ENCODE assay signal across 8 cellular contexts in the genomic region with DNA sequence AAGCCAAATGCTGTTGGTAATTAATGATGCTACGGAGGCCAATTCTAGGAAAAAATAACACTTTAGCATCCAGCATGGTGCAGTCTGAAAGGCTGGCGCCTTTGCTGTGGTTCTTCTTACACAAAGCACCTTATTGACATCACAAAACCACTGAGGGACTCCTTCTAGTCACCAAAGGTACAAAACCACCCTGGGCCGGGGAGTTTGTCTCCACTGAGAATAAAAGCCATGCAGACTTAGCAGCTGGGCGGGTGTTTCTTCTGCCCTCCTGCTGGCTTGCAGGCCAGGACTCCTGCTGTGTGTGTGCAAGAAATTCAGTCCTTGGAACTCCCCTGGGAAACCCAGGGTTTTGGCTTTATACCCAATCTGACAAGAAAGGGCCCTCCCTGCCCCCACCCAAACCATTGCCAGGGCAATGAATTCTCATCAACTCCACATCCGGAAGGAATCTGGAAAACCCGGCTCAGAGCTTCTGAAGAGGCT.
DNase-seq lines count a peak whose midpoint lies in the region; ATAC-seq and TF ChIP-seq lines count a peak whose summit lies in the region.

No MANE protein-coding gene starts in this region.

- H4K20me1 ChIP-seq in GM23338 (replicated peaks; ENCODE audit: insufficient read depth): 0 out of 2 replicates have a peak, but pooled peaks cover 7% of the 10 kb centered on the region

- peak overlapping the region; percentile 60; the same call in 1 of the 2 replicates for H3K27ac ChIP-seq in GM23338 (ENCODE audit: low read depth)
- peak overlapping the region; percentile 16; the same call in 1 of the 2 replicates for H3K27ac ChIP-seq in SK-N-MC

- no peak overlapping the region for H2AFZ ChIP-seq in GM23338

- peaks cover 5% of the 10 kb centered on the region; the same call in 1 of the 2 replicates for H3K36me3 ChIP-seq in GM23338 (ENCODE audit: insufficient read depth)
- no peaks in the 10 kb centered on the region; the same call in 1 of the 2 replicates for H3K36me3 ChIP-seq in SK-N-MC (ENCODE audit: insufficient read depth, low read length)
- peaks cover 71% of the 10 kb centered on the region for H3K36me3 ChIP-seq in skeletal muscle satellite cell (ENCODE audit: insufficient read depth, low read length)

- H3K36me3 Mint-ChIP-seq in GM23338 (ENCODE audit: low read depth): peaks cover 16% of the 10 kb centered on the region; the same call in 2 of the 3 replicates

- H3K4me1 Mint-ChIP-seq in GM23338: peaks cover 7% of the 10 kb centered on the region

- H3K27me3 Mint-ChIP-seq in GM23338 (ENCODE audit: insufficient read depth, low read depth, poor library complexity): no peaks in the 10 kb centered on the region

- H3K9me2 ChIP-seq in GM23338 (ENCODE audit: insufficient read depth): 0 out of 2 replicates have a peak, but pooled peaks cover 4% of the 10 kb centered on the region

- no peaks in the 10 kb centered on the region for H3K79me2 ChIP-seq in GM23338 (replicated peaks; ENCODE audit: insufficient read depth)

- H3K27me3 ChIP-seq in GM23338 (ENCODE audit: insufficient read depth) (no peaks in the 10 kb centered on the region), skeletal muscle satellite cell (ENCODE audit: control insufficient read depth, insufficient read depth, low read length) (no peaks in the 10 kb centered on the region)

- no peaks in the 10 kb centered on the region for H3K9me3 ChIP-seq in SK-N-MC (ENCODE audit: low read depth, low read length)
- H3K9me3 ChIP-seq in skeletal muscle satellite cell (replicated peaks; ENCODE audit: low read length): no peaks in the 10 kb centered on the region

- no peaks in the 10 kb centered on the region for H3F3A ChIP-seq in GM23338 (replicated peaks; ENCODE audit: low read depth)

- DNase-seq in GM23338 (ENCODE audit: low spot score) (peak; percentile 41), SK-N-MC (ENCODE audit: low read depth, low spot score) (peak; percentile 30), fibroblast of pulmonary artery (ENCODE audit: low read depth) (peak; percentile 91), cortex of kidney (lab: John Stamatoyannopoulos, UW) (no peak)
- DNase-seq in stimulated activated CD8-positive, alpha-beta memory T cell treated with anti-CD3 and anti-CD28 coated beads, Interleukin-4, amount 100 ng/mL, for 48 hours: no peak

- H3K27ac Mint-ChIP-seq in GM23338: no peak overlapping the region; the same call in 1 of the 2 replicates

- H3K4me1 ChIP-seq in GM23338 (ENCODE audit: insufficient read depth) (no peaks in the 10 kb centered on the region), skeletal muscle satellite cell (ENCODE audit: control insufficient read depth, insufficient read depth, low read length) (peaks cover 35% of the 10 kb centered on the region)

- H3K9ac ChIP-seq in SK-N-MC (ENCODE audit: insufficient read length) (no peak overlapping the region), skeletal muscle satellite cell (ENCODE audit: low read depth, low read length) (no peak overlapping the region)

- H3K4me2 ChIP-seq in GM23338 (no peak overlapping the region), skeletal muscle satellite cell (ENCODE audit: low read length) (peak overlapping the region; percentile 35)

- H3K4me3 ChIP-seq in GM23338 (no peak overlapping the region), SK-N-MC (peak overlapping the region; percentile 17; the same call in 1 of the 2 replicates), fibroblast of pulmonary artery (replicated peaks; ENCODE audit: low read depth, low read length) (no peak overlapping the region), skeletal muscle satellite cell (ENCODE audit: low read length) (no peak overlapping the region)

- TF ChIP-seq CTCF in GM23338 (conservative IDR thresholded peaks at IDR 0.05; ENCODE audit: low read depth in 2 of 2): no peak
- TF ChIP-seq CTCF in fibroblast of pulmonary artery (IDR thresholded peaks at IDR 0.05; ENCODE audit: low read length, missing control alignments): no peak

- ATAC-seq in GM23338 (peak; percentile 83), HG03025 (IDR thresholded peaks at IDR 0.05; ENCODE audit: low FRiP score, unreplicated experiment) (no peak), SK-N-SH treated with all-trans-retinoic acid at 6 μM for 48 hours (no peak)

- no peaks in the 10 kb centered on the region for H3K9me3 Mint-ChIP-seq in GM23338

- no peak overlapping the region for H3K4me3 Mint-ChIP-seq in GM23338

TF ChIP-seq in GM23338, 12 proteins besides CTCF, POLR2A, EP300 and RAD21 (continues in another document):
- TF ChIP-seq STAT1 (IDR thresholded peaks at IDR 0.05; ENCODE audit: unreplicated experiment) (no peak), POLR2AphosphoS5 (IDR thresholded peaks at IDR 0.05; ENCODE audit: low read depth) (no peak), EZH2 (IDR thresholded peaks at IDR 0.05; ENCODE audit: low read depth, unreplicated experiment) (no peak)

TF ChIP-seq in SK-N-SH treated with all-trans-retinoic acid at 6 μM for 48 hours, 23 proteins besides CTCF, POLR2A, EP300 and RAD21:
- TF ChIP-seq ARNTL (CRISPR knock-in tag; IDR thresholded peaks at IDR 0.05; ENCODE audit: borderline replicate concordance, low read depth) (no peak), BACH2 (CRISPR knock-in tag; IDR thresholded peaks at IDR 0.05; ENCODE audit: borderline replicate concordance) (no peak), TCF4 (CRISPR knock-in tag; IDR thresholded peaks at IDR 0.05; ENCODE audit: borderline replicate concordance) (no peak), ESRRG (CRISPR knock-in tag; IDR thresholded peaks at IDR 0.05) (no peak), PPARA (CRISPR knock-in tag; IDR thresholded peaks at IDR 0.05; ENCODE audit: borderline replicate concordance) (no peak), CSDC2 (CRISPR knock-in tag; IDR thresholded peaks at IDR 0.05) (no peak), TOX (CRISPR knock-in tag; IDR thresholded peaks at IDR 0.05; ENCODE audit: borderline replicate concordance) (no peak), OSR1 (CRISPR knock-in tag; IDR thresholded peaks at IDR 0.05) (no peak), ZNF565 (CRISPR knock-in tag; conservative IDR thresholded peaks at IDR 0.05; ENCODE audit: low read depth) (no peak), SNAI2 (CRISPR knock-in tag; IDR thresholded peaks at IDR 0.05) (no peak), ISL1 (CRISPR knock-in tag; IDR thresholded peaks at IDR 0.05) (no peak), CSRNP3 (CRISPR knock-in tag; IDR thresholded peaks at IDR 0.05) (no peak)
- TF ChIP-seq, protein P1, sequence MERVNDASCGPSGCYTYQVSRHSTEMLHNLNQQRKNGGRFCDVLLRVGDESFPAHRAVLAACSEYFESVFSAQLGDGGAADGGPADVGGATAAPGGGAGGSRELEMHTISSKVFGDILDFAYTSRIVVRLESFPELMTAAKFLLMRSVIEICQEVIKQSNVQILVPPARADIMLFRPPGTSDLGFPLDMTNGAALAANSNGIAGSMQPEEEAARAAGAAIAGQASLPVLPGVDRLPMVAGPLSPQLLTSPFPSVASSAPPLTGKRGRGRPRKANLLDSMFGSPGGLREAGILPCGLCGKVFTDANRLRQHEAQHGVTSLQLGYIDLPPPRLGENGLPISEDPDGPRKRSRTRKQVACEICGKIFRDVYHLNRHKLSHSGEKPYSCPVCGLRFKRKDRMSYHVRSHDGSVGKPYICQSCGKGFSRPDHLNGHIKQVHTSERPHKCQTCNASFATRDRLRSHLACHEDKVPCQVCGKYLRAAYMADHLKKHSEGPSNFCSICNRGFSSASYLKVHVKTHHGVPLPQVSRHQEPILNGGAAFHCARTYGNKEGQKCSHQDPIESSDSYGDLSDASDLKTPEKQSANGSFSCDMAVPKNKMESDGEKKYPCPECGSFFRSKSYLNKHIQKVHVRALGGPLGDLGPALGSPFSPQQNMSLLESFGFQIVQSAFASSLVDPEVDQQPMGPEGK (CRISPR knock-in tag; IDR thresholded peaks at IDR 0.05; ENCODE audit: borderline replicate concordance): no peak

Comparison
In these comparisons a context has a peak if more than half of its experiments do, and no peak if none do; other contexts are left out.
1. DNase-seq: peak in GM23338 (single experiment), SK-N-MC (single experiment) and fibroblast of pulmonary artery (single experiment); none in stimulated activated CD8-positive, alpha-beta memory T cell treated with anti-CD3 and anti-CD28 coated beads, Interleukin-4, amount 100 ng/mL, for 48 hours (single experiment) and cortex of kidney (single experiment).